ENCODE assay signal across 8 cellular contexts in genomic region chr3:81760924-81761903, GRCh38. TPM values are rescaled to one million over a fixed set of nuclear protein-coding genes. Genes with fewer than 3 reads are reported as not detected.
DNase-seq lines count a peak whose midpoint lies in the region; ATAC-seq, FAIRE-seq and TF ChIP-seq lines count a peak whose summit lies in the region.

Gene GBE1, minus strand, starts transcription at chr3:81761645. Its CDS starts 128 bp downstream, at chr3:81761517.

- no peaks in the 10 kb centered on the region for H3K27me3 Mint-ChIP-seq in naive B cell
- no peaks in the 10 kb centered on the region for H3K27me3 Mint-ChIP-seq in stimulated activated memory B cell treated with anti-CD40 and anti-IgM and Interleukin-4, amounts not matched to agents 10 μg/mL and 1 μg/mL and 100 μg/mL, for 72 hours

- peak; percentile 74 for TF ChIP-seq CTCF in DND-41 (IDR thresholded peaks at IDR 0.05; ENCODE audit: borderline replicate concordance, extremely low read depth, low read length, poor library complexity, severe bottlenecking)

- peak within 1 kb of the TSS; percentile 72 to 80 for H3K4me3 ChIP-seq in DND-41 (ENCODE audit: low read depth in 1 of 2, low read length in 2 of 2)

- no peaks in the 10 kb centered on the region for H3K27me3 ChIP-seq in DND-41 (ENCODE audit: insufficient read depth, low read length, poor library complexity)

- in situ Hi-C loops in KBM-7 (cut with MboI; ENCODE audit: low pct_unique_long_range_greater_than_20kb, low sequenced_read_pairs), result no loop called here

- H3K36me3 Mint-ChIP-seq in naive B cell, result peaks cover 13 to 23% of the 10 kb centered on the region in 2 donors
- H3K36me3 Mint-ChIP-seq in stimulated activated memory B cell treated with anti-CD40 and anti-IgM and Interleukin-4, amounts not matched to agents 10 μg/mL and 1 μg/mL and 100 μg/mL, for 72 hours, result peaks cover 31% of the 10 kb centered on the region

- H2AFZ ChIP-seq in DND-41 (ENCODE audit: low read depth, low read length), result peak within 1 kb of the TSS; percentile 88

- H3K9me3 ChIP-seq in DND-41 (ENCODE audit: insufficient read depth, low read length, severe bottlenecking), result peaks cover 15% of the 10 kb centered on the region

- peak; percentile 95 for DNase-seq in DND-41
- DNase-seq in KBM-7, result peak; percentile 98
- peak; percentile 87 for DNase-seq in RCC 7860 (ENCODE audit: low spot score)
- peak; percentile 78 for DNase-seq in activated T-helper 1 cell treated with Interleukin-2 at 50 U/mL for 16 hours (ENCODE audit: low read depth)
- peak; percentile 99 for DNase-seq in fibroblast of gingiva (ENCODE audit: low read depth)
- DNase-seq in naive B cell, result peak; percentile 94

- H3K4me3 Mint-ChIP-seq in naive B cell, result peak within 1 kb of the TSS; percentile 91 to 98 (median 97)
- H3K4me3 Mint-ChIP-seq in stimulated activated memory B cell treated with anti-CD40 and anti-IgM and Interleukin-4, amounts not matched to agents 10 μg/mL and 1 μg/mL and 100 μg/mL, for 72 hours, result peak within 1 kb of the TSS; percentile 97

- peak; percentile 81 for ATAC-seq in DND-41 (ENCODE audit: insufficient read depth, low read depth)
- ATAC-seq in GM21717 (IDR thresholded peaks at IDR 0.05; ENCODE audit: unreplicated experiment), result peak; percentile 91
- peak; percentile 82 to 85 for ATAC-seq in naive B cell (ENCODE audit: low read depth in 2 of 2)
- ATAC-seq in stimulated activated memory B cell treated with anti-CD40 and anti-IgM and Interleukin-4, amounts not matched to agents 10 μg/mL and 1 μg/mL and 100 μg/mL, for 72 hours, result peak; percentile 96

- FAIRE-seq in RCC 7860 (lab: Jason Lieb, UNC), result peak; percentile 66

- peak within 1 kb of the TSS; percentile 95 to 99 (median 99) for H3K27ac Mint-ChIP-seq in naive B cell
- peak within 1 kb of the TSS; percentile 98 for H3K27ac Mint-ChIP-seq in stimulated activated memory B cell treated with anti-CD40 and anti-IgM and Interleukin-4, amounts not matched to agents 10 μg/mL and 1 μg/mL and 100 μg/mL, for 72 hours

- H3K4me2 ChIP-seq in DND-41 (ENCODE audit: insufficient read depth, low read length), result peak within 1 kb of the TSS; percentile 79

- no peaks in the 10 kb centered on the region for H4K20me1 ChIP-seq in DND-41 (ENCODE audit: insufficient read depth, low read length)

- H3K9me3 Mint-ChIP-seq in naive B cell, result peaks cover 0 to 4% (median 0%) of the 10 kb centered on the region in 7 donors
- H3K9me3 Mint-ChIP-seq in stimulated activated memory B cell treated with anti-CD40 and anti-IgM and Interleukin-4, amounts not matched to agents 10 μg/mL and 1 μg/mL and 100 μg/mL, for 72 hours, result peaks cover 6% of the 10 kb centered on the region

- peak within 1 kb of the TSS; percentile 98 for H3K27ac ChIP-seq in DND-41 (ENCODE audit: low read length)

- peak within 1 kb of the TSS; percentile 86 for H3K9ac ChIP-seq in DND-41 (ENCODE audit: low read depth, low read length)

- H3K79me2 ChIP-seq in DND-41 (ENCODE audit: insufficient read depth, low read length), result peaks cover 46% of the 10 kb centered on the region

- H3K4me1 Mint-ChIP-seq in naive B cell, result peaks cover 23 to 37% (median 23%) of the 10 kb centered on the region in 3 donors
- peaks cover 46% of the 10 kb centered on the region for H3K4me1 Mint-ChIP-seq in stimulated activated memory B cell treated with anti-CD40 and anti-IgM and Interleukin-4, amounts not matched to agents 10 μg/mL and 1 μg/mL and 100 μg/mL, for 72 hours

- peaks cover 43% of the 10 kb centered on the region for H3K36me3 ChIP-seq in DND-41 (ENCODE audit: insufficient read depth, low read length)

- H3K4me1 ChIP-seq in DND-41 (ENCODE audit: insufficient read depth, low read length), result peaks cover 68% of the 10 kb centered on the region

RNA-seq across cellular contexts. Expression of gene GBE1, which starts in this region (rescaled TPM):
- polyA plus RNA-seq in naive B cell (ENCODE audit: low read depth in 6 of 6), result 10 to 100 TPM; 13.2 to 20.9 (median 18.1) TPM

Comparison
In these comparisons a context has a peak if more than half of its experiments do, and no peak if none do; other contexts are left out.
1. Peak in every context shown above with its lines: DNase-seq, ATAC-seq, H3K4me3 ChIP-seq and H3K27ac ChIP-seq.